Comparison of ENCODE assay signal across 13 cellular contexts in genomic region chr7:151062111-151062398, GRCh38. TPM values are rescaled to one million over a fixed set of nuclear protein-coding genes. Genes with fewer than 3 reads are reported as not detected.
DNase-seq lines count a peak whose midpoint lies in the region; ATAC-seq lines count a peak whose summit lies in the region.
"Had no signal": no experiment of that assay in that cellular context is flagged by ENCODE, and none has a peak within 500 bp of the region (broad histone marks: within the 10 kb centered on the region; RNA-seq: fewer than 3 reads in every experiment).

No MANE protein-coding gene starts in this region.

- intact Hi-C loops in activated CD4-positive, alpha-beta memory T cell treated with anti-CD3 and anti-CD28 coated beads for 36 hours (cut with micrococcal nuclease): no loop called here
- intact Hi-C loops in activated T-helper 1 cell treated with anti-CD3 and anti-CD28 coated beads, Interleukin-12 subunit alpha, Interleukin-12 subunit beta, Interleukin-2, Interleukin-4 antibody, amounts not matched to agents 30 ng/mL and 10 ng/mL and 1 ng/mL, durations not matched to agents 14 hours and 24 hours and 36 hours (cut with micrococcal nuclease): no loop called here

- H3K27ac Mint-ChIP-seq in activated CD4-positive, alpha-beta memory T cell treated with anti-CD3 and anti-CD28 coated beads, Interleukin-2, amount 10 ng/mL, durations not matched to agents 7 days and 5 days: no peak overlapping the region
- H3K27ac Mint-ChIP-seq in activated CD4-positive, alpha-beta memory T cell treated with anti-CD3 and anti-CD28 coated beads for 36 hours: no peak overlapping the region
- no peak overlapping the region for H3K27ac Mint-ChIP-seq in activated T-helper 1 cell treated with anti-CD3 and anti-CD28 coated beads, Interleukin-12 subunit alpha, Interleukin-12 subunit beta, Interleukin-2, Interleukin-4 antibody, amounts not matched to agents 30 ng/mL and 10 ng/mL and 1 ng/mL, durations not matched to agents 14 hours and 24 hours and 36 hours

- no peaks in the 10 kb centered on the region for H3K9me3 Mint-ChIP-seq in activated CD4-positive, alpha-beta memory T cell treated with anti-CD3 and anti-CD28 coated beads, Interleukin-2, amount 10 ng/mL, durations not matched to agents 7 days and 5 days
- no peaks in the 10 kb centered on the region for H3K9me3 Mint-ChIP-seq in activated CD4-positive, alpha-beta memory T cell treated with anti-CD3 and anti-CD28 coated beads for 36 hours
- no peaks in the 10 kb centered on the region for H3K9me3 Mint-ChIP-seq in activated T-helper 1 cell treated with anti-CD3 and anti-CD28 coated beads, Interleukin-12 subunit alpha, Interleukin-12 subunit beta, Interleukin-2, Interleukin-4 antibody, amounts not matched to agents 30 ng/mL and 10 ng/mL and 1 ng/mL, durations not matched to agents 14 hours and 24 hours and 36 hours

- H3K4me3 ChIP-seq in iPS-15b (ENCODE audit: low read depth, low read length): peak overlapping the region; percentile 40
- H3K4me3 ChIP-seq: MG63, thyroid gland had no signal

- POLR2A ChIA-PET in activated CD4-positive, alpha-beta memory T cell treated with anti-CD3 and anti-CD28 coated beads, Interleukin-2, amount 10 ng/mL, durations not matched to agents 7 days and 5 days (lab: Charles Lee): interaction anchor here (0.9 to 1.1 kb wide), 2 partner anchors 16 to 33 kb away, joined by 3 to 5 read pairs; no protein-coding TSS in a partner anchor
- POLR2A ChIA-PET in activated CD4-positive, alpha-beta memory T cell treated with anti-CD3 and anti-CD28 coated beads for 36 hours (lab: Charles Lee): no interaction called here

- peaks cover 3% of the 10 kb centered on the region for H3K4me1 ChIP-seq in iPS-15b (ENCODE audit: control insufficient read depth, insufficient read depth, low read length)

- H3K4me3 Mint-ChIP-seq in activated CD4-positive, alpha-beta memory T cell treated with anti-CD3 and anti-CD28 coated beads, Interleukin-2, amount 10 ng/mL, durations not matched to agents 7 days and 5 days: peak overlapping the region; percentile 17
- H3K4me3 Mint-ChIP-seq in activated CD4-positive, alpha-beta memory T cell treated with anti-CD3 and anti-CD28 coated beads for 36 hours: no peak overlapping the region
- H3K4me3 Mint-ChIP-seq in activated T-helper 1 cell treated with anti-CD3 and anti-CD28 coated beads, Interleukin-12 subunit alpha, Interleukin-12 subunit beta, Interleukin-2, Interleukin-4 antibody, amounts not matched to agents 30 ng/mL and 10 ng/mL and 1 ng/mL, durations not matched to agents 14 hours and 24 hours and 36 hours: peak overlapping the region; percentile 86

- DNase-seq in activated CD4-positive, alpha-beta memory T cell treated with anti-CD3 and anti-CD28 coated beads, Interleukin-2, amount 10 ng/mL, durations not matched to agents 7 days and 5 days: no peak
- DNase-seq in activated CD4-positive, alpha-beta memory T cell treated with anti-CD3 and anti-CD28 coated beads for 36 hours: no peak
- no peak for DNase-seq in activated T-helper 1 cell treated with anti-CD3 and anti-CD28 coated beads, Interleukin-12 subunit alpha, Interleukin-12 subunit beta, Interleukin-2, Interleukin-4 antibody, amounts not matched to agents 30 ng/mL and 10 ng/mL and 1 ng/mL, durations not matched to agents 14 hours and 24 hours and 36 hours (ENCODE audit: low spot score)
- DNase-seq in substantia nigra (lab: John Stamatoyannopoulos, UW) (no peak), EL (no peak), AML-193 (lab: John Stamatoyannopoulos, UW) (no peak)
- DNase-seq: activated naive CD4-positive, alpha-beta T cell treated with anti-CD3 and anti-CD28 coated beads, Interleukin-2, amount 50 U/mL, for 16 hours; MG63; NCI-H510A; stimulated activated CD4-positive, alpha-beta T cell treated with anti-CD3 and anti-CD28 coated beads, Interleukin-2, amount 100 ng/mL, for 48 hours had no signal

- CTCF ChIA-PET in activated CD4-positive, alpha-beta memory T cell treated with anti-CD3 and anti-CD28 coated beads, Interleukin-2, amount 10 ng/mL, durations not matched to agents 7 days and 5 days (lab: Charles Lee): no interaction called here
- CTCF ChIA-PET in activated CD4-positive, alpha-beta memory T cell treated with anti-CD3 and anti-CD28 coated beads for 36 hours (lab: Charles Lee): interaction anchor here (1.3 kb wide), 1 partner anchor 34 kb away, joined by 3 read pairs; the partner anchor contains the start of gene ABCB8

- H3K36me3 Mint-ChIP-seq in activated CD4-positive, alpha-beta memory T cell treated with anti-CD3 and anti-CD28 coated beads, Interleukin-2, amount 10 ng/mL, durations not matched to agents 7 days and 5 days (ENCODE audit: low read depth): peaks cover 25% of the 10 kb centered on the region
- peaks cover 6% of the 10 kb centered on the region for H3K36me3 Mint-ChIP-seq in activated CD4-positive, alpha-beta memory T cell treated with anti-CD3 and anti-CD28 coated beads for 36 hours
- H3K36me3 Mint-ChIP-seq in activated T-helper 1 cell treated with anti-CD3 and anti-CD28 coated beads, Interleukin-12 subunit alpha, Interleukin-12 subunit beta, Interleukin-2, Interleukin-4 antibody, amounts not matched to agents 30 ng/mL and 10 ng/mL and 1 ng/mL, durations not matched to agents 14 hours and 24 hours and 36 hours (ENCODE audit: low read depth): peaks cover 4% of the 10 kb centered on the region

- H3K9ac ChIP-seq in iPS-15b (ENCODE audit: low read depth, low read length): no peak overlapping the region

- H3K9me3 ChIP-seq in iPS-15b (ENCODE audit: control insufficient read depth, insufficient read depth, low read length): no peaks in the 10 kb centered on the region
- H3K9me3 ChIP-seq: MG63, thyroid gland had no signal

- H3K4me1 Mint-ChIP-seq in activated CD4-positive, alpha-beta memory T cell treated with anti-CD3 and anti-CD28 coated beads, Interleukin-2, amount 10 ng/mL, durations not matched to agents 7 days and 5 days: peaks cover 31% of the 10 kb centered on the region
- peaks cover 19% of the 10 kb centered on the region for H3K4me1 Mint-ChIP-seq in activated CD4-positive, alpha-beta memory T cell treated with anti-CD3 and anti-CD28 coated beads for 36 hours (ENCODE audit: low read depth)
- peaks cover 33% of the 10 kb centered on the region for H3K4me1 Mint-ChIP-seq in activated T-helper 1 cell treated with anti-CD3 and anti-CD28 coated beads, Interleukin-12 subunit alpha, Interleukin-12 subunit beta, Interleukin-2, Interleukin-4 antibody, amounts not matched to agents 30 ng/mL and 10 ng/mL and 1 ng/mL, durations not matched to agents 14 hours and 24 hours and 36 hours (ENCODE audit: low read depth)

- peaks cover 7% of the 10 kb centered on the region for H3K27me3 ChIP-seq in iPS-15b (ENCODE audit: control insufficient read depth, insufficient read depth, low read length)
- H3K27me3 ChIP-seq: MG63, thyroid gland had no signal

- peaks cover 17% of the 10 kb centered on the region for H3K36me3 ChIP-seq in iPS-15b (ENCODE audit: control insufficient read depth, insufficient read depth, low read length)
- H3K36me3 ChIP-seq: MG63 had no signal

- H3K27me3 Mint-ChIP-seq in activated CD4-positive, alpha-beta memory T cell treated with anti-CD3 and anti-CD28 coated beads, Interleukin-2, amount 10 ng/mL, durations not matched to agents 7 days and 5 days: no peaks in the 10 kb centered on the region
- no peaks in the 10 kb centered on the region for H3K27me3 Mint-ChIP-seq in activated CD4-positive, alpha-beta memory T cell treated with anti-CD3 and anti-CD28 coated beads for 36 hours
- H3K27me3 Mint-ChIP-seq in activated T-helper 1 cell treated with anti-CD3 and anti-CD28 coated beads, Interleukin-12 subunit alpha, Interleukin-12 subunit beta, Interleukin-2, Interleukin-4 antibody, amounts not matched to agents 30 ng/mL and 10 ng/mL and 1 ng/mL, durations not matched to agents 14 hours and 24 hours and 36 hours (ENCODE audit: insufficient read depth): no peaks in the 10 kb centered on the region

- no peak for ATAC-seq in HG03095 (IDR thresholded peaks at IDR 0.05; ENCODE audit: unreplicated experiment)

- H3K27ac ChIP-seq in substantia nigra (ENCODE audit: low read depth, low read length, poor library complexity, severe bottlenecking): peak overlapping the region; percentile 100

RNA-seq across cellular contexts. Expression of gene SLC4A2, which starts 2.7 kb away (rescaled TPM):
- 100 to 1,000 TPM in 1 of 2 experiments, 10 to 100 TPM in 1; 94.6 to 109 TPM for total RNA-seq in activated CD4-positive, alpha-beta memory T cell treated with anti-CD3 and anti-CD28 coated beads, Interleukin-2, amount 10 ng/mL, durations not matched to agents 7 days and 5 days
- total RNA-seq in activated CD4-positive, alpha-beta memory T cell treated with anti-CD3 and anti-CD28 coated beads for 36 hours: 10 to 100 TPM; 46.7 to 50.5 TPM
- total RNA-seq in activated T-helper 1 cell treated with anti-CD3 and anti-CD28 coated beads, Interleukin-12 subunit alpha, Interleukin-12 subunit beta, Interleukin-2, Interleukin-4 antibody, amounts not matched to agents 30 ng/mL and 10 ng/mL and 1 ng/mL, durations not matched to agents 14 hours and 24 hours and 36 hours: 127 and 128 TPM in 2 replicates

RNA-seq across cellular contexts. Expression of gene CDK5, which starts 4.4 kb away (rescaled TPM):
- total RNA-seq in activated CD4-positive, alpha-beta memory T cell treated with anti-CD3 and anti-CD28 coated beads, Interleukin-2, amount 10 ng/mL, durations not matched to agents 7 days and 5 days: 10 to 100 TPM; 17.6 to 18.2 TPM
- 10 to 100 TPM; 12.8 to 14.1 TPM for total RNA-seq in activated CD4-positive, alpha-beta memory T cell treated with anti-CD3 and anti-CD28 coated beads for 36 hours
- 24.9 and 28.1 TPM in 2 replicates for total RNA-seq in activated T-helper 1 cell treated with anti-CD3 and anti-CD28 coated beads, Interleukin-12 subunit alpha, Interleukin-12 subunit beta, Interleukin-2, Interleukin-4 antibody, amounts not matched to agents 30 ng/mL and 10 ng/mL and 1 ng/mL, durations not matched to agents 14 hours and 24 hours and 36 hours

RNA-seq across cellular contexts. Expression of gene ASIC3, which starts 13.7 kb away (rescaled TPM):
- total RNA-seq in activated CD4-positive, alpha-beta memory T cell treated with anti-CD3 and anti-CD28 coated beads, Interleukin-2, amount 10 ng/mL, durations not matched to agents 7 days and 5 days: 1 to 10 TPM; 5.5 to 6.2 TPM
- total RNA-seq in activated CD4-positive, alpha-beta memory T cell treated with anti-CD3 and anti-CD28 coated beads for 36 hours: 1 to 10 TPM; 5.3 to 7.6 TPM
- 1.9 and 4.1 TPM in 2 replicates for total RNA-seq in activated T-helper 1 cell treated with anti-CD3 and anti-CD28 coated beads, Interleukin-12 subunit alpha, Interleukin-12 subunit beta, Interleukin-2, Interleukin-4 antibody, amounts not matched to agents 30 ng/mL and 10 ng/mL and 1 ng/mL, durations not matched to agents 14 hours and 24 hours and 36 hours

RNA-seq across cellular contexts. Expression of gene FASTK, which starts 18.6 kb away (rescaled TPM):
- 10 to 100 TPM; 70.0 to 72.7 TPM for total RNA-seq in activated CD4-positive, alpha-beta memory T cell treated with anti-CD3 and anti-CD28 coated beads, Interleukin-2, amount 10 ng/mL, durations not matched to agents 7 days and 5 days
- 10 to 100 TPM; 56.8 to 57.4 TPM for total RNA-seq in activated CD4-positive, alpha-beta memory T cell treated with anti-CD3 and anti-CD28 coated beads for 36 hours
- total RNA-seq in activated T-helper 1 cell treated with anti-CD3 and anti-CD28 coated beads, Interleukin-12 subunit alpha, Interleukin-12 subunit beta, Interleukin-2, Interleukin-4 antibody, amounts not matched to agents 30 ng/mL and 10 ng/mL and 1 ng/mL, durations not matched to agents 14 hours and 24 hours and 36 hours: 92.6 and 96.3 TPM in 2 replicates

RNA-seq across cellular contexts. Expression of gene TMUB1, which starts 21.2 kb away (rescaled TPM):
- total RNA-seq in activated CD4-positive, alpha-beta memory T cell treated with anti-CD3 and anti-CD28 coated beads, Interleukin-2, amount 10 ng/mL, durations not matched to agents 7 days and 5 days: 10 to 100 TPM; 80.3 to 81.1 TPM
- total RNA-seq in activated CD4-positive, alpha-beta memory T cell treated with anti-CD3 and anti-CD28 coated beads for 36 hours: 10 to 100 TPM; 53.8 to 60.9 TPM
- 55.3 and 63.4 TPM in 2 replicates for total RNA-seq in activated T-helper 1 cell treated with anti-CD3 and anti-CD28 coated beads, Interleukin-12 subunit alpha, Interleukin-12 subunit beta, Interleukin-2, Interleukin-4 antibody, amounts not matched to agents 30 ng/mL and 10 ng/mL and 1 ng/mL, durations not matched to agents 14 hours and 24 hours and 36 hours
